In the genomic region with DNA sequence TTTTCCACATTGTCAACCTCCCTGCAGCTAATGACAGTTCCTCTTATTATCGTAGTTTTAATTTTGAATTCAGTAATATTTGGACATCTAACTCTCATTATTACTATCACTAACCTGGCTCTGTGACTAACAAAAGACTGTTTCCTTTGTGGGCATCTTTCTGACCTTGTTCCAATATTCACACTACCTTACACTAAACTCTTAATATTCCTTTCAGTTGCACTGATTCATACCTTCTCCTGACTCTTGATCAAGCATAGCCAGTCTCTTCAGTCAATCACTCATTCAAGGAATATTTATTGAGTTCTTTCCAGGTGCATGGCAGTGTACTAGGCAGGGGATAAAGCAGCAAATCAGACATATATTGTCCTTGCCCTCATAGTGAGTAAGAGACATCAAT, we compare ENCODE assay signal across 28 cellular contexts.
"Had no signal": no experiment of that assay in that cellular context is flagged by ENCODE, and none has a peak within 500 bp of the region (broad histone marks: within the 10 kb centered on the region; RNA-seq: fewer than 3 reads in every experiment).

No MANE protein-coding gene starts in this region.

- DNase-seq: activated B cell treated with CpG ODN at 0.5 μM for 24 hours; activated CD4-positive, alpha-beta memory T cell treated with anti-CD3 and anti-CD28 coated beads for 36 hours; activated CD4-positive, alpha-beta T cell treated with anti-CD3 and anti-CD28 coated beads, Interleukin-2, amount 10 ng/mL, durations not matched to agents 24 days and 14 days; activated CD4-positive, alpha-beta T cell treated with anti-CD3 and anti-CD28 coated beads, Interleukin-2, amount 50 U/mL, for 1 hour; activated CD4-positive, alpha-beta T cell treated with anti-CD3 and anti-CD28 coated beads, Interleukin-2, amount 50 U/mL, for 4 hours; activated CD4-positive, CD25-positive, alpha-beta regulatory T cell treated with anti-CD3 and anti-CD28 coated beads, Interleukin-2, amount 50 U/mL, for 72 hours; activated CD8-positive, alpha-beta memory T cell treated with anti-CD3 and anti-CD28 coated beads, Interleukin-2, amount 50 U/mL, for 4 hours; activated CD8-positive, alpha-beta T cell treated with anti-CD3 and anti-CD28 coated beads for 36 hours; activated effector memory CD4-positive, alpha-beta T cell treated with anti-CD3 and anti-CD28 coated beads, Interleukin-2, amount 50 U/mL, for 16 hours; activated gamma-delta T cell treated with Interleukin-2 at 50 U/mL for 16 hours; activated naive CD4-positive, alpha-beta T cell; activated naive CD4-positive, alpha-beta T cell treated with anti-CD3 and anti-CD28 coated beads for 36 hours; activated naive CD8-positive, alpha-beta T cell treated with anti-CD3 and anti-CD28 coated beads for 36 hours; activated T-cell treated with anti-CD3 and anti-CD28 coated beads, Interleukin-2, amount 50 U/mL, for 24 hours; activated T-cell treated with anti-CD3 and anti-CD28 coated beads, Interleukin-2, amount 50 U/mL, for 48 hours; adrenal gland; amniotic stem cell; aorta; body of pancreas; brain microvascular endothelial cell; central memory CD4-positive, alpha-beta T cell; SW 1271; T-helper 1 cell; T-helper 2 cell; T-helper 9 cell had no signal

- H3K9me3 Mint-ChIP-seq: activated B cell treated with CpG ODN at 0.5 μM for 24 hours; activated CD4-positive, alpha-beta memory T cell treated with anti-CD3 and anti-CD28 coated beads for 36 hours; activated CD4-positive, alpha-beta T cell treated with anti-CD3 and anti-CD28 coated beads, Interleukin-2, amount 10 ng/mL, durations not matched to agents 24 days and 14 days; activated CD8-positive, alpha-beta T cell treated with anti-CD3 and anti-CD28 coated beads for 36 hours; activated naive CD4-positive, alpha-beta T cell treated with anti-CD3 and anti-CD28 coated beads for 36 hours; activated naive CD4-positive, alpha-beta T cell treated with anti-CD3 and anti-CD28 coated beads, Interleukin-2, amount 50 U/mL, for 24 hours; activated naive CD8-positive, alpha-beta T cell treated with anti-CD3 and anti-CD28 coated beads for 36 hours; activated T-cell treated with anti-CD3 and anti-CD28 coated beads, Interleukin-2, amount 50 U/mL, for 24 hours; T-helper 1 cell treated with Interleukin-12 subunit alpha and Interleukin-12 subunit beta and Interleukin-4 antibody, amounts not matched to agents 30 μg/mL and 1 μg/mL, for 36 hours; T-helper 2 cell treated with Interferon-gamma antibody and Interleukin-4, amounts not matched to agents 5 μg/mL and 100 μg/mL, for 36 hours had no signal

- H3K4me1 Mint-ChIP-seq: activated B cell treated with CpG ODN at 0.5 μM for 24 hours; activated CD4-positive, alpha-beta T cell treated with anti-CD3 and anti-CD28 coated beads, Interleukin-2, amount 10 ng/mL, durations not matched to agents 24 days and 14 days; activated naive CD4-positive, alpha-beta T cell treated with anti-CD3 and anti-CD28 coated beads, Interleukin-2, amount 50 U/mL, for 24 hours had no signal

- ATAC-seq: activated CD8-positive, alpha-beta T cell treated with anti-CD3 and anti-CD28 coated beads for 36 hours; body of pancreas had no signal

- H3K36me3 Mint-ChIP-seq: activated CD4-positive, alpha-beta memory T cell treated with anti-CD3 and anti-CD28 coated beads for 36 hours; activated naive CD4-positive, alpha-beta T cell treated with anti-CD3 and anti-CD28 coated beads, Interleukin-2, amount 50 U/mL, for 24 hours; activated naive CD8-positive, alpha-beta T cell treated with anti-CD3 and anti-CD28 coated beads for 36 hours had no signal

- H3K4me3 Mint-ChIP-seq: activated B cell treated with CpG ODN at 0.5 μM for 24 hours; activated CD4-positive, alpha-beta memory T cell treated with anti-CD3 and anti-CD28 coated beads for 36 hours; activated CD4-positive, alpha-beta T cell treated with anti-CD3 and anti-CD28 coated beads, Interleukin-2, amount 10 ng/mL, durations not matched to agents 24 days and 14 days; activated CD8-positive, alpha-beta T cell treated with anti-CD3 and anti-CD28 coated beads for 36 hours; activated naive CD4-positive, alpha-beta T cell treated with anti-CD3 and anti-CD28 coated beads for 36 hours; activated naive CD4-positive, alpha-beta T cell treated with anti-CD3 and anti-CD28 coated beads, Interleukin-2, amount 50 U/mL, for 24 hours; activated naive CD8-positive, alpha-beta T cell treated with anti-CD3 and anti-CD28 coated beads for 36 hours; activated T-cell treated with anti-CD3 and anti-CD28 coated beads, Interleukin-2, amount 50 U/mL, for 24 hours; T-helper 1 cell treated with Interleukin-12 subunit alpha and Interleukin-12 subunit beta and Interleukin-4 antibody, amounts not matched to agents 30 μg/mL and 1 μg/mL, for 36 hours; T-helper 2 cell treated with Interferon-gamma antibody and Interleukin-4, amounts not matched to agents 5 μg/mL and 100 μg/mL, for 36 hours had no signal

- H3K27me3 Mint-ChIP-seq: activated B cell treated with CpG ODN at 0.5 μM for 24 hours; activated CD4-positive, alpha-beta memory T cell treated with anti-CD3 and anti-CD28 coated beads for 36 hours; activated CD8-positive, alpha-beta T cell treated with anti-CD3 and anti-CD28 coated beads for 36 hours; activated naive CD4-positive, alpha-beta T cell treated with anti-CD3 and anti-CD28 coated beads, Interleukin-2, amount 50 U/mL, for 24 hours; activated naive CD8-positive, alpha-beta T cell treated with anti-CD3 and anti-CD28 coated beads for 36 hours; activated T-cell treated with anti-CD3 and anti-CD28 coated beads, Interleukin-2, amount 50 U/mL, for 24 hours had no signal

- H3K27ac Mint-ChIP-seq: activated B cell treated with CpG ODN at 0.5 μM for 24 hours; activated CD4-positive, alpha-beta memory T cell treated with anti-CD3 and anti-CD28 coated beads for 36 hours; activated CD4-positive, alpha-beta T cell treated with anti-CD3 and anti-CD28 coated beads, Interleukin-2, amount 10 ng/mL, durations not matched to agents 24 days and 14 days; activated CD8-positive, alpha-beta T cell treated with anti-CD3 and anti-CD28 coated beads for 36 hours; activated naive CD4-positive, alpha-beta T cell treated with anti-CD3 and anti-CD28 coated beads for 36 hours; activated naive CD4-positive, alpha-beta T cell treated with anti-CD3 and anti-CD28 coated beads, Interleukin-2, amount 50 U/mL, for 24 hours; activated naive CD8-positive, alpha-beta T cell treated with anti-CD3 and anti-CD28 coated beads for 36 hours; activated T-cell treated with anti-CD3 and anti-CD28 coated beads, Interleukin-2, amount 50 U/mL, for 24 hours; T-helper 1 cell treated with Interleukin-12 subunit alpha and Interleukin-12 subunit beta and Interleukin-4 antibody, amounts not matched to agents 30 μg/mL and 1 μg/mL, for 36 hours; T-helper 2 cell treated with Interferon-gamma antibody and Interleukin-4, amounts not matched to agents 5 μg/mL and 100 μg/mL, for 36 hours had no signal
